ENCODE assay signal across 8 cellular contexts in the genomic region with DNA sequence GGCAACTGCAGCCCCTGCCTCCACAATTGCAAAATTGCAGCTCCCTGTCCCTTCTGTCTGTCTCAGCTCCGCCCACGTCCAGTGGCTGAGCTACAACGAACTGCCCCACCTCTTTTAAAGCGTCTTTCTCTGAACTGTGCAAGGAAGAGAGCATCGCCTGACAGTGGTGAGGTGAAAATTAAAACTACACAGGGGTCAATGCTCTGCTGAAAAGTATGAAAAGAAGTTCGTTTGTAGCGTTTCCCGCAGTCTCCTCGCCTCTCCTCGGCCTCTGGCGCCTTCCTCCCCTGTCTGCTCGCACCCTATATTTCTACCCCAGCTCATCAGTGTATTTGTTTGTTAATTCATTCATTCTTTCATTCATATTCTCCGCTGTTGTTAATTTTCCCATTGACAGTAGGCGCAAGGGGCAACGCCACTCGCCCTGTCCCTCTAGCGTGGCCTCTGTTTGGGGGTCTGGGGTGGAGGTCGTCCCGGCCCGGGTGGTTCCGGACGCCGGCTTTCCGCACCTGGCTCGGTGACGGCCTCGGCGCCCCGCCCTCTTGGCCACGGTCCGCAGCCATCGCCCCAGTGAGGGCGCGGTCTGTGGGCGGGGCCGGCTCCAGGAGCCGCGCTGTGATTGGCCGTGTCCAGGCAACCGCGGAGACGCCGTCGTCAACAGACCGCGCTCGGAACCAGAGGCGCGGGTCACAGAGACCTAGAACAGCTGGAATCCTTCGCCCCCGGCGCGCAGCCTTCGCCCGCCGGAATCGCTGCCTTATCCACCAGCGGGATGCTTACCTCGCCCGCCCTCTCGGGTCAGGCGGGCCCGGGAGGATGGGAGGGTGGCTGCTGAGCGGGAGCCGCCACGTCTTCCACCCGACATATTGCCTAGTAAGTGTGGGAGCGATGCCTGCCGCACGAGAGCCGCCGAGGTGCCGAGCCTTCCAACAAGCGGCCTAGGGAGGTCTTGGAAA. TPM values are rescaled to one million over a fixed set of nuclear protein-coding genes. Genes with fewer than 3 reads are reported as not detected.
DNase-seq lines count a peak whose midpoint lies in the region; ATAC-seq and TF ChIP-seq lines count a peak whose summit lies in the region.

Gene VWA3B, plus strand, starts transcription at position 677 of the 956 bp plus-strand sequence. CDS start 5,926 bp downstream, outside the sequence.

- H3K27ac Mint-ChIP-seq in neural progenitor cell: no peak within 1 kb of the TSS

- no peaks in the 10 kb centered on the region for H4K20me1 ChIP-seq in neural progenitor cell (ENCODE audit: low read depth)

- peak within 1 kb of the TSS; percentile 57 for H3K4me3 ChIP-seq in neural progenitor cell
- H3K4me3 ChIP-seq in vagina: peak within 1 kb of the TSS; percentile 36 to 41

- H3K79me2 ChIP-seq in neural progenitor cell (ENCODE audit: low read depth): no peaks in the 10 kb centered on the region

- intact Hi-C loops in vagina (cut with DNase I): no loop called here

- peak within 1 kb of the TSS; percentile 55 for H2AFZ ChIP-seq in neural progenitor cell (replicated peaks)

- H3K27me3 Mint-ChIP-seq in neural progenitor cell (ENCODE audit: insufficient read depth, low read depth): peaks cover 22% of the 10 kb centered on the region

- no peaks in the 10 kb centered on the region for H3F3A ChIP-seq in neural progenitor cell (ENCODE audit: low read depth)

- no peak within 1 kb of the TSS for H3K27ac ChIP-seq in foreskin keratinocyte
- no peak within 1 kb of the TSS for H3K27ac ChIP-seq in neural progenitor cell
- no peak within 1 kb of the TSS for H3K27ac ChIP-seq in vagina

- H3K9me3 ChIP-seq in neural progenitor cell (ENCODE audit: low read depth): no peaks in the 10 kb centered on the region
- H3K9me3 ChIP-seq in vagina: no peaks in the 10 kb centered on the region

- peaks cover 17% of the 10 kb centered on the region for H3K4me1 Mint-ChIP-seq in neural progenitor cell

- TF ChIP-seq POLR2A in vagina (IDR thresholded peaks at IDR 0.05): no peak

- H3K9me3 Mint-ChIP-seq in neural progenitor cell: no peaks in the 10 kb centered on the region

- peak; percentile 91 for ATAC-seq in HG02870 (IDR thresholded peaks at IDR 0.05; ENCODE audit: unreplicated experiment)
- peak; percentile 98 for ATAC-seq in foreskin keratinocyte

- H3K36me3 ChIP-seq in neural progenitor cell (no peaks in the 10 kb centered on the region), vagina (no peaks in the 10 kb centered on the region)

- H3K4me2 ChIP-seq in neural progenitor cell: peak within 1 kb of the TSS; percentile 84

- no peak for TF ChIP-seq CTCF in foreskin keratinocyte (conservative IDR thresholded peaks at IDR 0.05)
- TF ChIP-seq CTCF in neural progenitor cell (IDR thresholded peaks at IDR 0.05): no peak
- TF ChIP-seq CTCF in vagina (IDR thresholded peaks at IDR 0.05): no peak

- peak within 1 kb of the TSS; percentile 83 for H3K4me3 Mint-ChIP-seq in neural progenitor cell

- H3K9ac ChIP-seq in neural progenitor cell: no peak within 1 kb of the TSS

- DNase-seq in stimulated activated naive CD4-positive, alpha-beta T cell treated with Interleukin-2 at 50 U/mL for 16 hours (lab: John Stamatoyannopoulos, UW): peak; percentile 16
- DNase-seq in stimulated activated naive CD4-positive, alpha-beta T cell (lab: John Stamatoyannopoulos, UW): no peak
- DNase-seq in NCI-H2171 (lab: John Stamatoyannopoulos, UW): peak; percentile 53
- DNase-seq in activated T-cell treated with anti-CD3 and anti-CD28 coated beads for 48 hours (ENCODE audit: low read depth): peak; percentile 64
- DNase-seq in foreskin keratinocyte: peak; percentile 32 to 60
- DNase-seq in neural progenitor cell (ENCODE audit: low spot score): peak; percentile 90
- DNase-seq in vagina (ENCODE audit: extremely low spot score in 2 of 2): no peak

- no peaks in the 10 kb centered on the region for H3K36me3 Mint-ChIP-seq in neural progenitor cell

- H3K27me3 ChIP-seq in foreskin keratinocyte (peaks cover 11% of the 10 kb centered on the region), neural progenitor cell (peaks cover 69% of the 10 kb centered on the region), vagina (no peaks in the 10 kb centered on the region)

- H3K4me1 ChIP-seq in foreskin keratinocyte (no peaks in the 10 kb centered on the region), neural progenitor cell (no peaks in the 10 kb centered on the region), vagina (peaks cover 17% of the 10 kb centered on the region)

RNA-seq across cellular contexts. Expression of gene VWA3B, which starts in this region (rescaled TPM):
- total RNA-seq in foreskin keratinocyte (0.35 TPM in 1 of 2 replicates, not detected in the other), neural progenitor cell (ENCODE audit: low replicate concordance) (not detected in 2 replicates), vagina (not detected)
- polyA plus RNA-seq in foreskin keratinocyte: 0.06 TPM in 1 of 2 replicates, not detected in the other

Comparison
In these comparisons a context has a peak if more than half of its experiments do, and no peak if none do; other contexts are left out.
1. DNase-seq: peak in stimulated activated naive CD4-positive, alpha-beta T cell treated with Interleukin-2 at 50 U/mL for 16 hours (single experiment), NCI-H2171 (single experiment) and activated T-cell treated with anti-CD3 and anti-CD28 coated beads for 48 hours (single experiment); none in stimulated activated naive CD4-positive, alpha-beta T cell (0 of 6) and vagina (0 of 2).
2. Peak in DNase-seq and ATAC-seq in foreskin keratinocyte; RNA of the gene not detected or under 1 TPM.
3. Peak in DNase-seq, H3K4me3 ChIP-seq and H3K4me2 ChIP-seq in neural progenitor cell; RNA of the gene not detected or under 1 TPM.